In genomic region chr1:42931108-42931539, GRCh38 we compare ENCODE assay signal across 8 cellular contexts. TPM values are rescaled to one million over a fixed set of nuclear protein-coding genes. Genes with fewer than 3 reads are reported as not detected.
DNase-seq lines count a peak whose midpoint lies in the region; ATAC-seq and TF ChIP-seq lines count a peak whose summit lies in the region.

No MANE protein-coding gene starts in this region.

- peak; percentile 79 for DNase-seq in CMK (ENCODE audit: low read depth)
- DNase-seq in HCT116 (ENCODE audit: low read depth, low spot score), result no peak
- DNase-seq in SIG-M5 (lab: John Stamatoyannopoulos, UW), result peak; percentile 39
- peak; percentile 58 for DNase-seq in activated naive CD8-positive, alpha-beta T cell treated with anti-CD3 and anti-CD28 coated beads for 36 hours
- DNase-seq in left ventricle myocardium superior, result no peak
- DNase-seq in stimulated activated CD4-positive, alpha-beta T cell treated with anti-CD3 and anti-CD28 coated beads, Interleukin-4, amount 100 ng/mL, for 1 hour, result peak; percentile 44

- H3K27me3 ChIP-seq in HCT116 (ENCODE audit: insufficient read depth, low read length), result no peaks in the 10 kb centered on the region

- peaks cover 46% of the 10 kb centered on the region for H3K36me3 Mint-ChIP-seq in activated naive CD8-positive, alpha-beta T cell treated with anti-CD3 and anti-CD28 coated beads for 36 hours

- peak overlapping the region; percentile 89 for H3K27ac Mint-ChIP-seq in activated naive CD8-positive, alpha-beta T cell treated with anti-CD3 and anti-CD28 coated beads for 36 hours

- no peaks in the 10 kb centered on the region for H3K27me3 Mint-ChIP-seq in activated naive CD8-positive, alpha-beta T cell treated with anti-CD3 and anti-CD28 coated beads for 36 hours

- H3K79me2 ChIP-seq in HCT116 (ENCODE audit: insufficient read depth, low read length), result peaks cover 62% of the 10 kb centered on the region

- intact Hi-C loops in HCT116 (cut with micrococcal nuclease), result loop anchor here (1.0 kb wide), 1 partner anchor 142 kb away; no protein-coding TSS in a partner anchor
- intact Hi-C loops in left ventricle myocardium superior (cut with micrococcal nuclease), result no loop called here

- peak in 2 of 3 experiments; percentile 69 to 71; a peak in 4 of 6 replicates for TF ChIP-seq CTCF in HCT116 (IDR thresholded peaks at IDR 0.05 in 2 of 3, conservative IDR thresholded peaks at IDR 0.05 in 1 of 3; ENCODE audit: borderline replicate concordance in 1 of 3, insufficient read depth in 1 of 3, low read depth in 2 of 3, low read length in 2 of 3)

- peak overlapping the region; percentile 60 for H3K4me3 Mint-ChIP-seq in activated naive CD8-positive, alpha-beta T cell treated with anti-CD3 and anti-CD28 coated beads for 36 hours

- CTCF ChIA-PET in HCT116 (lab: Charles Lee), result interaction anchor here (0.6 to 1.5 kb wide), 3 partner anchors 31 to 143 kb away, joined by 3 to 12 read pairs (median 3); no protein-coding TSS in a partner anchor

- no peaks in the 10 kb centered on the region for H4K20me1 ChIP-seq in HCT116 (ENCODE audit: insufficient read depth)

- POLR2A ChIA-PET in HCT116 (lab: Charles Lee), result no interaction called here

- H3K4me1 Mint-ChIP-seq in activated naive CD8-positive, alpha-beta T cell treated with anti-CD3 and anti-CD28 coated beads for 36 hours, result peaks cover 62% of the 10 kb centered on the region

- no peak for TF ChIP-seq RAD21 in HCT116 (IDR thresholded peaks at IDR 0.05; ENCODE audit: low read depth)

- peaks cover 43 to 69% of the 10 kb centered on the region in 2 experiments for H3K4me1 ChIP-seq in HCT116 (ENCODE audit: control insufficient read depth in 1 of 2, insufficient read depth in 2 of 2, low read length in 2 of 2)

- H3K9me3 Mint-ChIP-seq in activated naive CD8-positive, alpha-beta T cell treated with anti-CD3 and anti-CD28 coated beads for 36 hours, result no peaks in the 10 kb centered on the region

- peaks cover 26 to 59% of the 10 kb centered on the region in 2 experiments for H3K36me3 ChIP-seq in HCT116 (ENCODE audit: control insufficient read depth in 1 of 2, insufficient read depth in 2 of 2, low read length in 2 of 2)

- H2AFZ ChIP-seq in HCT116 (ENCODE audit: low read depth, low read length, poor library complexity, severe bottlenecking), result no peak overlapping the region

- RAD21 ChIA-PET in HCT116 (lab: Charles Lee; ENCODE audit: low non-redundant PET in 1 of 2, low total read pairs in 2 of 2, uncharacterized antibody in 2 of 2, unreplicated experiment in 2 of 2), result interaction anchor here in 1 of 2 experiments (1.1 kb wide), 1 partner anchor 142 kb away, joined by 3 read pairs; no protein-coding TSS in a partner anchor

- H3K9me3 ChIP-seq in HCT116 (ENCODE audit: control insufficient read depth in 1 of 2, insufficient read depth in 1 of 2, low read depth in 1 of 2, low read length in 2 of 2), result no peaks in the 10 kb centered on the region

- H3K4me2 ChIP-seq in HCT116 (ENCODE audit: low read length), result no peak overlapping the region

- H3K9me2 ChIP-seq in HCT116 (ENCODE audit: insufficient read depth), result no peaks in the 10 kb centered on the region

- ATAC-seq in HCT116, result peak; percentile 72
- peak; percentile 69 for ATAC-seq in left ventricle myocardium superior
- no peak for ATAC-seq in GM21737 (IDR thresholded peaks at IDR 0.05; ENCODE audit: unreplicated experiment)
- ATAC-seq in GM19324 (IDR thresholded peaks at IDR 0.05; ENCODE audit: low FRiP score, unreplicated experiment), result no peak

- no peak overlapping the region for H3K4me3 ChIP-seq in HCT116 (replicated peaks in 1 of 2; ENCODE audit: low read depth in 1 of 2, low read length in 2 of 2)

- H3K9ac ChIP-seq in HCT116 (ENCODE audit: low read length), result no peak overlapping the region

- no peak for TF ChIP-seq POLR2A in HCT116 (IDR thresholded peaks at IDR 0.05; ENCODE audit: borderline replicate concordance, extremely low read depth, insufficient read depth, insufficient read length)

- H3K27ac ChIP-seq in HCT116 (ENCODE audit: low read depth, low read length), result peak overlapping the region; percentile 76

- no TSS peak for BruUV-seq in HCT116 (replicated peaks; lab: Mats Ljungman, UMichigan)

TF ChIP-seq in HCT116, 20 proteins besides CTCF, POLR2A, EP300 and RAD21:
- TF ChIP-seq TCF7L2 (IDR thresholded peaks at IDR 0.05; ENCODE audit: borderline replicate concordance, extremely low read depth, insufficient read depth, insufficient read length) (no peak), FOSL1 (IDR thresholded peaks at IDR 0.05; ENCODE audit: low read depth) (no peak), EZH2 (IDR thresholded peaks at IDR 0.05) (no peak), SRF (IDR thresholded peaks at IDR 0.05; ENCODE audit: low read depth) (no peak), REST (IDR thresholded peaks at IDR 0.05; ENCODE audit: low read depth) (no peak), ZBTB33 (IDR thresholded peaks at IDR 0.05; ENCODE audit: extremely low read depth, insufficient replicate concordance, low read length) (no peak), ATF3 (IDR thresholded peaks at IDR 0.05) (no peak), POLR2AphosphoS5 (IDR thresholded peaks at IDR 0.05; ENCODE audit: low read depth, low read length) (no peak; the same call in 1 of the 2 replicates), SIN3A (IDR thresholded peaks at IDR 0.05; ENCODE audit: low read depth) (no peak), SP1 (IDR thresholded peaks at IDR 0.05; ENCODE audit: low read depth) (no peak), CEBPB (IDR thresholded peaks at IDR 0.05; ENCODE audit: low read depth) (no peak), MAX (IDR thresholded peaks at IDR 0.05) (no peak), EGR1 (IDR thresholded peaks at IDR 0.05; ENCODE audit: low read depth) (no peak), ELF1 (IDR thresholded peaks at IDR 0.05; ENCODE audit: borderline replicate concordance, low read depth) (no peak), ZNF274 (IDR thresholded peaks at IDR 0.05; ENCODE audit: low read depth, low read length) (no peak), CBX3 (IDR thresholded peaks at IDR 0.05; ENCODE audit: low read depth) (no peak)
TF ChIP-seq in HCT116: peak in this region for 0.

RNA-seq across cellular contexts. Expression of gene SLC2A1, which starts 27.5 kb away (rescaled TPM):
- total RNA-seq in HCT116 (2021; ENCODE audit: unreplicated experiment) (248 TPM), left ventricle myocardium superior (38.5 TPM)
- polyA plus RNA-seq in HCT116 (2012), result 419 and 518 TPM in 2 replicates
- total RNA-seq in activated naive CD8-positive, alpha-beta T cell treated with anti-CD3 and anti-CD28 coated beads for 36 hours, result 100 to 1,000 TPM; 105 to 114 TPM

Comparison
In these comparisons a context has a peak if more than half of its experiments do, and no peak if none do; other contexts are left out.
1. DNase-seq: peak in CMK (single experiment), SIG-M5 (single experiment), activated naive CD8-positive, alpha-beta T cell treated with anti-CD3 and anti-CD28 coated beads for 36 hours (single experiment) and stimulated activated CD4-positive, alpha-beta T cell treated with anti-CD3 and anti-CD28 coated beads, Interleukin-4, amount 100 ng/mL, for 1 hour (single experiment); none in HCT116 (single experiment) and left ventricle myocardium superior (single experiment).
2. ATAC-seq: peak in HCT116 (single experiment) and left ventricle myocardium superior (single experiment); none in GM21737 (single experiment) and GM19324 (single experiment).